In genomic region chr22:42786606-42787356, GRCh38 we compare ENCODE assay signal across 25 cellular contexts.
"Had no signal": no experiment of that assay in that cellular context is flagged by ENCODE, and none has a peak within 500 bp of the region (broad histone marks: within the 10 kb centered on the region; RNA-seq: fewer than 3 reads in every experiment).

No MANE protein-coding gene starts in this region.

- H3K27ac Mint-ChIP-seq: activated CD8-positive, alpha-beta memory T cell treated with anti-CD3 and anti-CD28 coated beads, Interleukin-2, amount 10 ng/mL, durations not matched to agents 7 days and 5 days; activated CD8-positive, alpha-beta T cell treated with anti-CD3 and anti-CD28 coated beads for 36 hours; natural killer cell treated with Interleukin-12 subunit alpha and Interleukin-12 subunit beta and Interleukin-15 and Interleukin-18, amount 100 ng/mL, for 72 hours; stimulated activated naive CD8-positive, alpha-beta T cell treated with anti-CD3 and anti-CD28 coated beads, Interleukin-15, Interleukin-2, amounts not matched to agents 100 ng/mL and 50 ng/mL, for 24 hours; T-helper 1 cell treated with Interleukin-12 subunit alpha and Interleukin-12 subunit beta and Interleukin-4 antibody, amounts not matched to agents 30 μg/mL and 1 μg/mL, for 36 hours had no signal

- ATAC-seq: activated CD8-positive, alpha-beta memory T cell treated with anti-CD3 and anti-CD28 coated beads, Interleukin-2, amount 10 ng/mL, durations not matched to agents 7 days and 5 days; activated CD8-positive, alpha-beta T cell treated with anti-CD3 and anti-CD28 coated beads for 36 hours; body of pancreas; psoas muscle had no signal

- H3K27me3 Mint-ChIP-seq: activated CD8-positive, alpha-beta T cell treated with anti-CD3 and anti-CD28 coated beads for 36 hours; activated naive CD4-positive, alpha-beta T cell treated with anti-CD3 and anti-CD28 coated beads, Interleukin-2, amount 50 U/mL, for 24 hours; natural killer cell treated with Interleukin-12 subunit alpha and Interleukin-12 subunit beta and Interleukin-15 and Interleukin-18, amount 100 ng/mL, for 72 hours; stimulated activated naive CD8-positive, alpha-beta T cell treated with anti-CD3 and anti-CD28 coated beads, Interleukin-15, Interleukin-2, amounts not matched to agents 100 ng/mL and 50 ng/mL, for 24 hours had no signal

- H3K36me3 Mint-ChIP-seq: activated CD8-positive, alpha-beta memory T cell treated with anti-CD3 and anti-CD28 coated beads, Interleukin-2, amount 10 ng/mL, durations not matched to agents 7 days and 5 days; activated naive CD4-positive, alpha-beta T cell treated with anti-CD3 and anti-CD28 coated beads, Interleukin-2, amount 50 U/mL, for 24 hours; natural killer cell treated with Interleukin-12 subunit alpha and Interleukin-12 subunit beta and Interleukin-15 and Interleukin-18, amount 100 ng/mL, for 72 hours had no signal

- H3K4me1 ChIP-seq: body of pancreas had no signal

- H3K27ac ChIP-seq: body of pancreas, cardiac muscle cell, left ventricle myocardium inferior, neutrophil, ovary, psoas muscle, right atrium auricular region had no signal

- H3K4me3 Mint-ChIP-seq: activated CD8-positive, alpha-beta memory T cell treated with anti-CD3 and anti-CD28 coated beads, Interleukin-2, amount 10 ng/mL, durations not matched to agents 7 days and 5 days; activated CD8-positive, alpha-beta T cell treated with anti-CD3 and anti-CD28 coated beads for 36 hours; activated naive CD4-positive, alpha-beta T cell treated with anti-CD3 and anti-CD28 coated beads, Interleukin-2, amount 50 U/mL, for 24 hours; natural killer cell treated with Interleukin-12 subunit alpha and Interleukin-12 subunit beta and Interleukin-15 and Interleukin-18, amount 100 ng/mL, for 72 hours; stimulated activated naive CD8-positive, alpha-beta T cell treated with anti-CD3 and anti-CD28 coated beads, Interleukin-15, Interleukin-2, amounts not matched to agents 100 ng/mL and 50 ng/mL, for 24 hours; T-helper 1 cell treated with Interleukin-12 subunit alpha and Interleukin-12 subunit beta and Interleukin-4 antibody, amounts not matched to agents 30 μg/mL and 1 μg/mL, for 36 hours had no signal

- DNase-seq: activated CD4-positive, alpha-beta T cell treated with anti-CD3 and anti-CD28 coated beads for 48 hours; activated CD8-positive, alpha-beta memory T cell treated with anti-CD3 and anti-CD28 coated beads, Interleukin-2, amount 10 ng/mL, durations not matched to agents 7 days and 5 days; activated CD8-positive, alpha-beta T cell treated with anti-CD3 and anti-CD28 coated beads for 36 hours; activated gamma-delta T cell treated with Interleukin-2 at 50 U/mL for 16 hours; activated T-cell treated with anti-CD3 and anti-CD28 coated beads for 4 hours; anterior cingulate cortex; body of pancreas; erythroblast; foreskin fibroblast; kidney glomerular epithelial cell; left ventricle myocardium inferior; mammary epithelial cell; ovary; psoas muscle; stimulated activated CD4-positive, alpha-beta T cell treated with anti-CD3 and anti-CD28 coated beads, Interleukin-12 subunit alpha, Interleukin-12 subunit beta, amount 100 ng/mL, for 4 hours; stimulated activated CD4-positive, alpha-beta T cell treated with anti-CD3 and anti-CD28 coated beads, Interleukin-4, amount 100 ng/mL, for 4 hours; substantia nigra; thyroid gland had no signal

- H3K4me1 Mint-ChIP-seq: activated CD8-positive, alpha-beta memory T cell treated with anti-CD3 and anti-CD28 coated beads, Interleukin-2, amount 10 ng/mL, durations not matched to agents 7 days and 5 days; activated naive CD4-positive, alpha-beta T cell treated with anti-CD3 and anti-CD28 coated beads, Interleukin-2, amount 50 U/mL, for 24 hours had no signal

- H3K27me3 ChIP-seq: body of pancreas, cardiac muscle cell, neutrophil, ovary, right atrium auricular region, thyroid gland had no signal

- H3K9me3 ChIP-seq: body of pancreas, left ventricle myocardium inferior, neutrophil, ovary, psoas muscle, right atrium auricular region, thyroid gland had no signal

- H3K9me3 Mint-ChIP-seq: activated CD8-positive, alpha-beta T cell treated with anti-CD3 and anti-CD28 coated beads for 36 hours; activated naive CD4-positive, alpha-beta T cell treated with anti-CD3 and anti-CD28 coated beads, Interleukin-2, amount 50 U/mL, for 24 hours; natural killer cell treated with Interleukin-12 subunit alpha and Interleukin-12 subunit beta and Interleukin-15 and Interleukin-18, amount 100 ng/mL, for 72 hours; stimulated activated naive CD8-positive, alpha-beta T cell treated with anti-CD3 and anti-CD28 coated beads, Interleukin-15, Interleukin-2, amounts not matched to agents 100 ng/mL and 50 ng/mL, for 24 hours; T-helper 1 cell treated with Interleukin-12 subunit alpha and Interleukin-12 subunit beta and Interleukin-4 antibody, amounts not matched to agents 30 μg/mL and 1 μg/mL, for 36 hours had no signal
